ENCODE assay signal across 8 cellular contexts in genomic region chr11:45293566-45294192, GRCh38. TPM values are rescaled to one million over a fixed set of nuclear protein-coding genes. Genes with fewer than 3 reads are reported as not detected.
DNase-seq lines count a peak whose midpoint lies in the region; FAIRE-seq and TF ChIP-seq lines count a peak whose summit lies in the region.
"Not testable (repeated sequence)": the region's sequence is repeated elsewhere in the genome, so short reads cannot be mapped to it uniquely, and the experiment has no call there.

No MANE protein-coding gene starts in this region.

- not testable (repeated sequence) for H3K4me1 Mint-ChIP-seq in CD8-positive, alpha-beta memory T cell; activated T-helper 2 cell treated with anti-CD3 and anti-CD28 coated beads, Interferon-gamma antibody, Interleukin-2, Interleukin-4, amounts not matched to agents 10 μg/mL and 5 μg/mL and 100 μg/mL, durations not matched to agents 14 hours and 24 hours and 36 hours (ENCODE audit: low read depth)

- not testable (repeated sequence) for H3K9me3 Mint-ChIP-seq in CD8-positive, alpha-beta memory T cell; activated T-helper 2 cell treated with anti-CD3 and anti-CD28 coated beads, Interferon-gamma antibody, Interleukin-2, Interleukin-4, amounts not matched to agents 10 μg/mL and 5 μg/mL and 100 μg/mL, durations not matched to agents 14 hours and 24 hours and 36 hours

- H3K4me3 Mint-ChIP-seq in CD8-positive, alpha-beta memory T cell; activated T-helper 2 cell treated with anti-CD3 and anti-CD28 coated beads, Interferon-gamma antibody, Interleukin-2, Interleukin-4, amounts not matched to agents 10 μg/mL and 5 μg/mL and 100 μg/mL, durations not matched to agents 14 hours and 24 hours and 36 hours (ENCODE audit: low read depth): not testable (repeated sequence)

- H3K79me2 ChIP-seq in SK-N-SH (ENCODE audit: insufficient read depth) = not testable (repeated sequence)

- H3K4me3 ChIP-seq in CD8-positive, alpha-beta memory T cell (ENCODE audit: low read length); SK-N-SH (ENCODE audit: low read depth in 2 of 2, low read length in 1 of 2); esophagus muscularis mucosa: not testable (repeated sequence)

- H3F3A ChIP-seq in SK-N-SH (replicated peaks; ENCODE audit: insufficient read depth) = not testable (repeated sequence)

- H3K9me3 ChIP-seq in CD8-positive, alpha-beta memory T cell (ENCODE audit: low read length); SK-N-SH; esophagus muscularis mucosa: not testable (repeated sequence)

- intact Hi-C loops in activated T-helper 2 cell treated with anti-CD3 and anti-CD28 coated beads, Interferon-gamma antibody, Interleukin-2, Interleukin-4, amounts not matched to agents 10 μg/mL and 5 μg/mL and 100 μg/mL, durations not matched to agents 14 hours and 24 hours and 36 hours (cut with micrococcal nuclease) = loop anchor here (1.0 kb wide), 1 partner anchor 183 kb away; no protein-coding TSS in a partner anchor
- intact Hi-C loops in esophagus muscularis mucosa (cut with DNase I) = loop anchor here (1.0 to 10.0 kb wide), 4 partner anchors 39 to 359 kb away; no protein-coding TSS in a partner anchor

- H3K4me1 ChIP-seq in CD8-positive, alpha-beta memory T cell (ENCODE audit: insufficient read depth, low read length); SK-N-SH (ENCODE audit: control insufficient read depth in 1 of 2, insufficient read depth in 2 of 2, low read depth in 1 of 2, low read length in 1 of 2); esophagus muscularis mucosa: not testable (repeated sequence)

- CTCF ChIA-PET in CD8-positive, alpha-beta memory T cell (lab: Charles Lee) = interaction anchor here (1.2 to 2.3 kb wide), 3 partner anchors 181 to 189 kb away, joined by 3 to 15 read pairs (median 4); no protein-coding TSS in a partner anchor
- CTCF ChIA-PET in SK-N-SH (lab: Yijun Ruan, JAX) = interaction anchor here (0.6 to 13.2 kb wide), 11 partner anchors 8 to 364 kb away, joined by 3 to 188 read pairs (median 3); partner anchors contain the start of gene SYT13

- not testable (repeated sequence) for H3K27me3 ChIP-seq in CD8-positive, alpha-beta memory T cell (ENCODE audit: insufficient read depth, low read length, poor library complexity, severe bottlenecking); SK-N-SH (ENCODE audit: insufficient read depth)
- H3K27me3 ChIP-seq in esophagus muscularis mucosa = peaks cover 0 to 28% (median 0%) of the 10 kb centered on the region in 4 donors

- H3K36me3 Mint-ChIP-seq in CD8-positive, alpha-beta memory T cell; activated T-helper 2 cell treated with anti-CD3 and anti-CD28 coated beads, Interferon-gamma antibody, Interleukin-2, Interleukin-4, amounts not matched to agents 10 μg/mL and 5 μg/mL and 100 μg/mL, durations not matched to agents 14 hours and 24 hours and 36 hours (ENCODE audit: low read depth): not testable (repeated sequence)

- peak; percentile 84 for TF ChIP-seq RAD21 in SK-N-SH (IDR thresholded peaks at IDR 0.05; ENCODE audit: low read length)

- H3K9me2 ChIP-seq in SK-N-SH = not testable (repeated sequence)

- H3K27ac ChIP-seq in CD8-positive, alpha-beta memory T cell (ENCODE audit: low read depth, low read length); SK-N-SH (ENCODE audit: low read depth in 2 of 2, low read length in 1 of 2); esophagus muscularis mucosa (replicated peaks in 1 of 4): not testable (repeated sequence)

- H3K9ac ChIP-seq in SK-N-SH = not testable (repeated sequence)

- peak; percentile 28 to 70 (median 41) for DNase-seq in CD8-positive, alpha-beta memory T cell
- DNase-seq in H54 (ENCODE audit: insufficient read length, low spot score) = peak; percentile 92
- peak; percentile 45 to 56 for DNase-seq in NCI-H187 (lab: John Stamatoyannopoulos, UW)
- DNase-seq in SK-N-SH = peak; percentile 87
- peak; percentile 24 for DNase-seq in activated T-helper 2 cell treated with anti-CD3 and anti-CD28 coated beads, Interferon-gamma antibody, Interleukin-2, Interleukin-4, amounts not matched to agents 10 μg/mL and 5 μg/mL and 100 μg/mL, durations not matched to agents 14 hours and 24 hours and 36 hours (ENCODE audit: low spot score)
- peak; percentile 90 for DNase-seq in esophagus muscularis mucosa (ENCODE audit: extremely low spot score)
- DNase-seq in midbrain (lab: John Stamatoyannopoulos, UW) = peak; percentile 79
- DNase-seq in stimulated activated CD8-positive, alpha-beta memory T cell treated with anti-CD3 and anti-CD28 coated beads, Interleukin-12 subunit alpha, Interleukin-12 subunit beta, amount 100 ng/mL, for 1 hour (ENCODE audit: low read depth) = peak; percentile 38

- TF ChIP-seq CTCF in SK-N-SH (IDR thresholded peaks at IDR 0.05) = peak; percentile 75
- peak; percentile 54 to 65 (median 63) for TF ChIP-seq CTCF in esophagus muscularis mucosa (IDR thresholded peaks at IDR 0.05)

- not testable (repeated sequence) for H3K36me3 ChIP-seq in CD8-positive, alpha-beta memory T cell (ENCODE audit: insufficient read depth, low read length); SK-N-SH (replicated peaks in 1 of 2; ENCODE audit: control insufficient read depth in 1 of 2, insufficient read depth in 2 of 2, low read length in 1 of 2); esophagus muscularis mucosa

- not testable (repeated sequence) for TF ChIP-seq POLR2A in H54 (IDR thresholded peaks at IDR 0.05; ENCODE audit: low read depth, low read length); esophagus muscularis mucosa (IDR thresholded peaks at IDR 0.05; ENCODE audit: low read depth)

- not testable (repeated sequence) for TF ChIP-seq EP300 in SK-N-SH (IDR thresholded peaks at IDR 0.05; ENCODE audit: borderline replicate concordance in 1 of 2, low read depth in 1 of 2, low read length in 1 of 2); esophagus muscularis mucosa (IDR thresholded peaks at IDR 0.05)

- peak overlapping the region in 1 of 8 donors; percentile 2 for H3K27ac Mint-ChIP-seq in CD8-positive, alpha-beta memory T cell
- not testable (repeated sequence) for H3K27ac Mint-ChIP-seq in activated T-helper 2 cell treated with anti-CD3 and anti-CD28 coated beads, Interferon-gamma antibody, Interleukin-2, Interleukin-4, amounts not matched to agents 10 μg/mL and 5 μg/mL and 100 μg/mL, durations not matched to agents 14 hours and 24 hours and 36 hours

- H3K4me2 ChIP-seq in SK-N-SH = not testable (repeated sequence)

- not testable (repeated sequence) for FAIRE-seq in H54 (lab: Jason Lieb, UNC)

- not testable (repeated sequence) for H2AFZ ChIP-seq in SK-N-SH (ENCODE audit: low read depth)

- H4K20me1 ChIP-seq in SK-N-SH (ENCODE audit: insufficient read depth) = not testable (repeated sequence)

- peaks cover 26 to 69% of the 10 kb centered on the region in 2 donors for H3K27me3 Mint-ChIP-seq in CD8-positive, alpha-beta memory T cell
- peaks cover 35% of the 10 kb centered on the region for H3K27me3 Mint-ChIP-seq in activated T-helper 2 cell treated with anti-CD3 and anti-CD28 coated beads, Interferon-gamma antibody, Interleukin-2, Interleukin-4, amounts not matched to agents 10 μg/mL and 5 μg/mL and 100 μg/mL, durations not matched to agents 14 hours and 24 hours and 36 hours (ENCODE audit: low read depth)

- WGBS in SK-N-SH (ENCODE audit: low lambda C conversion rate) = 7% methylated on average over 11 of the region's 11 CpGs
- WGBS in esophagus muscularis mucosa = 28% methylated on average over 10 of the region's 11 CpGs

- POLR2A ChIA-PET in CD8-positive, alpha-beta memory T cell (lab: Charles Lee); SK-N-SH (lab: Yijun Ruan, JAX): not testable (repeated sequence)

TF ChIP-seq in SK-N-SH, 30 proteins besides CTCF, POLR2A, EP300 and RAD21:
- peak; percentile 84 for TF ChIP-seq SMC3 (IDR thresholded peaks at IDR 0.05; ENCODE audit: low read depth, low read length)

RNA-seq across cellular contexts. Expression of gene SYT13, which starts 7.5 kb away (rescaled TPM):
- total RNA-seq in CD8-positive, alpha-beta memory T cell = not detected
- polyA plus RNA-seq in CD8-positive, alpha-beta memory T cell = not detected
- polyA plus RNA-seq in SK-N-SH (2012; rRNA removed) = not detected in 2 replicates
- 0.01 TPM in 2 replicates for polyA plus RNA-seq in SK-N-SH (2012; cell fraction: cytosol; rRNA removed)
- not detected in 2 replicates for polyA plus RNA-seq in SK-N-SH (2012; cell fraction: nucleus; rRNA removed)
- total RNA-seq in activated T-helper 2 cell treated with anti-CD3 and anti-CD28 coated beads, Interferon-gamma antibody, Interleukin-2, Interleukin-4, amounts not matched to agents 10 μg/mL and 5 μg/mL and 100 μg/mL, durations not matched to agents 14 hours and 24 hours and 36 hours = not detected in 2 replicates
- total RNA-seq in esophagus muscularis mucosa = under 1 TPM in 3 of 4 donors, not detected in 1; 0.23 to 0.83 (median 0.42) TPM

Comparison
In these comparisons a context has a peak if more than half of its experiments do, and no peak if none do; other contexts are left out.
1. DNase-seq: peak in every context shown above with its lines; median percentile 92 in H54; 90 in esophagus muscularis mucosa; 87 in SK-N-SH; 79 in midbrain; 50 in NCI-H187; 41 in CD8-positive, alpha-beta memory T cell; 38 in stimulated activated CD8-positive, alpha-beta memory T cell treated with anti-CD3 and anti-CD28 coated beads, Interleukin-12 subunit alpha, Interleukin-12 subunit beta, amount 100 ng/mL, for 1 hour; 24 in activated T-helper 2 cell treated with anti-CD3 and anti-CD28 coated beads, Interferon-gamma antibody, Interleukin-2, Interleukin-4, amounts not matched to agents 10 μg/mL and 5 μg/mL and 100 μg/mL, durations not matched to agents 14 hours and 24 hours and 36 hours.